In the genomic region with DNA sequence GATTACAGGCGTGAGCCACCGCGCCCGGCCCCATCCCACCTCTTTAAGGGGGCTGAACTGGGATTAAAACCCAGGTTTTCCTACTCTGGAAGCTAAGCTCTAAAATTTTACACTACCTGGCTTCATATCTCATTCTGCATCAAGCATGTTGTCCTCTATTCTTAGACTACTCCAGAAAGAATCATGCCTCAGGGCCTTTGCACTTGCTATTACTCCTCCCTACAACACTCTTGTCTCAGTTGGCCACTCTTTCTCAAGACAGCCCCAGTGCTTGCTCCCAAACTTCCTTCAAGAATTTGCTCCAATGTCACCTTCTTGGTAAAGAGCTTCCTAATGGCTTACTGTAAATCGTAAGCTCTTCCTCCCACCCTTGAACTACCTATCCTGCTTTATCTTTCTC, we compare ENCODE assay signal across 22 cellular contexts.
DNase-seq lines count a peak whose midpoint lies in the region; ATAC-seq, FAIRE-seq and TF ChIP-seq lines count a peak whose summit lies in the region.
"Had no signal": no experiment of that assay in that cellular context is flagged by ENCODE, and none has a peak within 500 bp of the region (broad histone marks: within the 10 kb centered on the region; RNA-seq: fewer than 3 reads in every experiment).

No MANE protein-coding gene starts in this region.

- no peak for TF ChIP-seq CTCF in HEK293 (tag by site-specific recombination; IDR thresholded peaks at IDR 0.05)
- TF ChIP-seq CTCF in K562 (IDR thresholded peaks at IDR 0.05 in 2 of 3, conservative IDR thresholded peaks at IDR 0.05 in 1 of 3; ENCODE audit: insufficient read depth in 2 of 3, low read depth in 1 of 3, low read length in 3 of 3) = no peak
- no peak for TF ChIP-seq CTCF in progenitor cell of endocrine pancreas (IDR thresholded peaks at IDR 0.05; ENCODE audit: unreplicated experiment)
- TF ChIP-seq CTCF in chondrocyte (IDR thresholded peaks at IDR 0.05) = no peak

- H2AFZ ChIP-seq in K562 (ENCODE audit: low read depth, low read length) = no peak overlapping the region

- H3K27me3 Mint-ChIP-seq in progenitor cell of endocrine pancreas (no peaks in the 10 kb centered on the region), chondrocyte (ENCODE audit: low read depth) (no peaks in the 10 kb centered on the region)
- H3K27me3 Mint-ChIP-seq: B cell; CD4-positive, alpha-beta T cell had no signal

- TF ChIP-seq EP300 in K562 (IDR thresholded peaks at IDR 0.05; ENCODE audit: low read length) = no peak

- peaks cover 12% of the 10 kb centered on the region for H3K9me3 ChIP-seq in BLaER1
- H3K9me3 ChIP-seq in HEK293 (ENCODE audit: control insufficient read depth, insufficient read depth, low read depth, low read length) = no peaks in the 10 kb centered on the region
- no peaks in the 10 kb centered on the region; the same call in 1 of the 2 replicates for H3K9me3 ChIP-seq in K562 (replicated peaks; ENCODE audit: control insufficient read depth, insufficient read depth, low read depth, low read length)
- H3K9me3 ChIP-seq: A549, Caco-2 had no signal

- H3K4me1 ChIP-seq in BLaER1 (peaks cover 52% of the 10 kb centered on the region), HEK293 (ENCODE audit: control insufficient read depth, insufficient read depth, low read length) (no peaks in the 10 kb centered on the region), K562 (replicated peaks in 1 of 2; ENCODE audit: control insufficient read depth in 2 of 2, insufficient read depth in 2 of 2, low read length in 2 of 2) (no peaks in the 10 kb centered on the region)
- H3K4me1 ChIP-seq: A549, Caco-2 had no signal

- peaks cover 40% of the 10 kb centered on the region; the same call in 2 of the 3 replicates for H3K79me2 ChIP-seq in K562 (ENCODE audit: control insufficient read depth, insufficient read depth, low read length)

- H3K27me3 ChIP-seq in BLaER1 (no peaks in the 10 kb centered on the region), K562 (ENCODE audit: control insufficient read depth in 2 of 2, insufficient read depth in 2 of 2, low read length in 2 of 2) (no peaks in the 10 kb centered on the region)

- H3K36me3 ChIP-seq in BLaER1 = 0 out of 2 replicates have a peak, but pooled peaks cover 4% of the 10 kb centered on the region
- no peaks in the 10 kb centered on the region for H3K36me3 ChIP-seq in HEK293 (ENCODE audit: control insufficient read depth in 2 of 2, insufficient read depth in 1 of 2, low read length in 2 of 2)
- H3K36me3 ChIP-seq in K562 (ENCODE audit: control insufficient read depth, insufficient read depth, low read length) = peaks cover 11% of the 10 kb centered on the region; the same call in 1 of the 3 replicates

- peaks cover 9% of the 10 kb centered on the region for H3K36me3 Mint-ChIP-seq in progenitor cell of endocrine pancreas (ENCODE audit: insufficient read depth)
- H3K36me3 Mint-ChIP-seq in chondrocyte (ENCODE audit: low read depth) = no peaks in the 10 kb centered on the region
- H3K36me3 Mint-ChIP-seq: CD8-positive, alpha-beta T cell had no signal

- BruUV-seq in K562 (replicated peaks; lab: Mats Ljungman, UMichigan) = no TSS peak

- ATAC-seq in K562 (no peak), HG02981 (IDR thresholded peaks at IDR 0.05; ENCODE audit: unreplicated experiment) (no peak)
- ATAC-seq: A549; CD8-positive, alpha-beta T cell had no signal

- intact Hi-C loops in K562 (cut with micrococcal nuclease) = no loop called here

- H3K27ac ChIP-seq in BLaER1 (peak overlapping the region; percentile 89), HEK293 (ENCODE audit: extremely low read depth, low read depth, low read length) (no peak overlapping the region), K562 (ENCODE audit: extremely low read depth, low read depth, low read length) (no peak overlapping the region)
- H3K27ac ChIP-seq: 22Rv1, A549, C4-2B had no signal

- in situ Hi-C loops in K562 (cut with MboI) = no loop called here

- no peak for FAIRE-seq in K562 (lab: Jason Lieb, UNC)
- FAIRE-seq: A549, D721Med, G401.6, GM12891, GM19239 had no signal

- 100% methylated on average over 1 of the region's 5 CpGs for WGBS in K562 (ENCODE audit: insufficient coverage, low coverage, missing lambda C conversion rate)

- H3K9ac ChIP-seq in BLaER1 (no peak overlapping the region), K562 (ENCODE audit: insufficient read depth in 1 of 2, low read depth in 2 of 2, low read length in 2 of 2) (no peak overlapping the region)

- no peak for TF ChIP-seq RAD21 in K562 (CRISPR knock-in tag; conservative IDR thresholded peaks at IDR 0.05 in 1 of 2, IDR thresholded peaks at IDR 0.05 in 1 of 2)

- no peaks in the 10 kb centered on the region for H3K9me1 ChIP-seq in K562 (ENCODE audit: control insufficient read depth, insufficient read depth, low read length)

- TF ChIP-seq POLR2A in K562 (conservative IDR thresholded peaks at IDR 0.05) = no peak

- no peaks in the 10 kb centered on the region for H4K20me1 ChIP-seq in BLaER1
- H4K20me1 ChIP-seq in K562 (replicated peaks; ENCODE audit: control insufficient read depth, insufficient read depth, low read length) = no peaks in the 10 kb centered on the region

- DNase-seq in K562 (ENCODE audit: extremely low read depth in 1 of 4, low spot score in 3 of 4) = no peak
- DNase-seq in progenitor cell of endocrine pancreas (ENCODE audit: low spot score, unreplicated experiment) = no peak
- DNase-seq in NCI-H1092 treated with DMSO at 0.1 percent for 48 hours (lab: John Stamatoyannopoulos, UW) = no peak
- no peak for DNase-seq in chondrocyte (ENCODE audit: low spot score)
- DNase-seq: AML-193; Caco-2; Calu3; CD4-positive, alpha-beta T cell; CD8-positive, alpha-beta T cell; DMS79 treated with DMSO at 0.1 percent for 48 hours; GF-D8 had no signal

- POLR2A ChIA-PET in HEK293 (lab: Yijun Ruan, JAX) = no interaction called here
- POLR2A ChIA-PET in K562 (lab: Yijun Ruan, JAX) = no interaction called here

- H3K4me1 Mint-ChIP-seq in progenitor cell of endocrine pancreas (ENCODE audit: low read depth) = no peaks in the 10 kb centered on the region
- H3K4me1 Mint-ChIP-seq in chondrocyte (ENCODE audit: low read depth) = no peaks in the 10 kb centered on the region
- H3K4me1 Mint-ChIP-seq: B cell had no signal

- peaks cover 13% of the 10 kb centered on the region for H3K9me3 Mint-ChIP-seq in progenitor cell of endocrine pancreas (ENCODE audit: low read depth)
- H3K9me3 Mint-ChIP-seq in chondrocyte (ENCODE audit: low read depth) = peaks cover 3% of the 10 kb centered on the region

- H3K4me3 Mint-ChIP-seq in progenitor cell of endocrine pancreas (ENCODE audit: low read depth) (no peak overlapping the region), chondrocyte (ENCODE audit: unreplicated experiment) (no peak overlapping the region)
- H3K4me3 Mint-ChIP-seq: B cell; CD4-positive, alpha-beta T cell; CD8-positive, alpha-beta T cell had no signal

- CTCF ChIA-PET in HEK293 (lab: Yijun Ruan, JAX) (interaction anchor here (0.6 kb wide), 2 partner anchors 104 to 162 kb away, joined by 3 to 9 read pairs; no protein-coding TSS in a partner anchor), K562 (lab: Yijun Ruan, JAX; ENCODE audit: low intra/inter-chr PET ratio) (no interaction called here)

- H3K4me2 ChIP-seq in BLaER1 (peak overlapping the region; percentile 82), K562 (ENCODE audit: insufficient read depth, low read length) (no peak overlapping the region)
- H3K4me2 ChIP-seq: A549 had no signal

- 0 out of 2 replicates have a peak overlapping the region, but pooled peaks have one; percentile 12 for H3K4me3 ChIP-seq in BLaER1
- no peak overlapping the region for H3K4me3 ChIP-seq in HEK293 (ENCODE audit: low read depth, low read length)
- no peak overlapping the region for H3K4me3 ChIP-seq in K562
- H3K4me3 ChIP-seq: A549 had no signal

- H3K27ac Mint-ChIP-seq in progenitor cell of endocrine pancreas = peak overlapping the region; percentile 7
- H3K27ac Mint-ChIP-seq in chondrocyte (ENCODE audit: unreplicated experiment) = no peak overlapping the region
- H3K27ac Mint-ChIP-seq: B cell; CD4-positive, alpha-beta T cell; CD8-positive, alpha-beta T cell had no signal

TF ChIP-seq in HEK293, 187 proteins besides CTCF, POLR2A, EP300 and RAD21:
- TF ChIP-seq ZNF112 (tag by site-specific recombination; IDR thresholded peaks at IDR 0.05) (no peak), MZF1 (tag by site-specific recombination; IDR thresholded peaks at IDR 0.05; ENCODE audit: borderline replicate concordance) (no peak), ZNF623 (tag by site-specific recombination; IDR thresholded peaks at IDR 0.05) (peak; percentile 61)
TF ChIP-seq in HEK293: peak in this region for 1.

TF ChIP-seq in K562, 482 proteins besides CTCF, POLR2A, EP300 and RAD21:
- TF ChIP-seq MXD1 (CRISPR knock-in tag; IDR thresholded peaks at IDR 0.05; ENCODE audit: borderline replicate concordance, poor library complexity, severe bottlenecking) (no peak), RBM25 (IDR thresholded peaks at IDR 0.05; ENCODE audit: low read depth, low read length, severe bottlenecking) (peak; percentile 31)
